In genomic region chr5:67004730-67005350, GRCh38 we compare ENCODE assay signal across 8 cellular contexts.
DNase-seq lines count a peak whose midpoint lies in the region; TF ChIP-seq lines count a peak whose summit lies in the region.

No MANE protein-coding gene starts in this region.

- peak overlapping the region; percentile 76 for H4K8ac ChIP-seq in trophoblast cell (ENCODE audit: low read depth, low read length)

- DNase-seq in SK-N-SH (peak; percentile 15), esophagus muscularis mucosa (ENCODE audit: extremely low spot score) (no peak), trophoblast cell (no peak), NOMO-1 treated with dmso at 0.1 percent for 144 hours (lab: John Stamatoyannopoulos, UW; ENCODE audit: unreplicated experiment) (no peak), cerebellar cortex (ENCODE audit: low spot score) (no peak)
- DNase-seq in activated CD8-positive, alpha-beta memory T cell treated with anti-CD3 and anti-CD28 coated beads for 24 hours: no peak
- DNase-seq in stimulated activated CD4-positive, alpha-beta T cell treated with anti-CD3 and anti-CD28 coated beads, Interleukin-15, amount 100 ng/mL, for 24 hours: no peak

- H3K4me3 ChIP-seq in DOHH2 (ENCODE audit: low read length) (peak overlapping the region; percentile 78), SK-N-SH (ENCODE audit: low read depth in 2 of 2, low read length in 1 of 2) (peak overlapping the region; percentile 60 to 61), esophagus muscularis mucosa (peak overlapping the region; percentile 63 to 70 (median 65)), trophoblast cell (ENCODE audit: low read depth, low read length) (peak overlapping the region; percentile 74)

- H3F3A ChIP-seq in DOHH2 (ENCODE audit: control insufficient read depth, insufficient read depth): peaks cover 6% of the 10 kb centered on the region
- H3F3A ChIP-seq in SK-N-SH (replicated peaks; ENCODE audit: insufficient read depth): peaks cover 11% of the 10 kb centered on the region

- H3K36me3 ChIP-seq in DOHH2 (ENCODE audit: control insufficient read depth, low read length): no peaks in the 10 kb centered on the region
- H3K36me3 ChIP-seq in SK-N-SH (replicated peaks in 1 of 2; ENCODE audit: control insufficient read depth in 1 of 2, insufficient read depth in 2 of 2, low read length in 1 of 2): no peaks in the 10 kb centered on the region
- no peaks in the 10 kb centered on the region for H3K36me3 ChIP-seq in esophagus muscularis mucosa
- no peaks in the 10 kb centered on the region for H3K36me3 ChIP-seq in trophoblast cell (ENCODE audit: control insufficient read depth in 1 of 2, insufficient read depth in 2 of 2, low read length in 2 of 2)

- no peak for TF ChIP-seq EP300 in SK-N-SH (IDR thresholded peaks at IDR 0.05; ENCODE audit: borderline replicate concordance in 1 of 2, low read depth in 1 of 2, low read length in 1 of 2)
- TF ChIP-seq EP300 in esophagus muscularis mucosa (IDR thresholded peaks at IDR 0.05): no peak

- H3K4ac ChIP-seq in trophoblast cell (ENCODE audit: low read depth, low read length): no peak overlapping the region

- POLR2A ChIA-PET in SK-N-SH (lab: Yijun Ruan, JAX): interaction anchor here (0.7 to 1.2 kb wide), 4 partner anchors 15 to 85 kb away, joined by 3 read pairs; no protein-coding TSS in a partner anchor

- peaks cover 9% of the 10 kb centered on the region for H3K79me1 ChIP-seq in trophoblast cell (ENCODE audit: low read length)

- peak overlapping the region; percentile 73 for H3K14ac ChIP-seq in trophoblast cell (ENCODE audit: low read length)

- H2BK120ac ChIP-seq in trophoblast cell (ENCODE audit: insufficient read depth, low read length, poor library complexity): peak overlapping the region; percentile 69

- TF ChIP-seq RAD21 in SK-N-SH (IDR thresholded peaks at IDR 0.05; ENCODE audit: low read length): no peak

- H2AFZ ChIP-seq in SK-N-SH (ENCODE audit: low read depth) (peak overlapping the region; percentile 88), trophoblast cell (ENCODE audit: insufficient read depth, low read length, poor library complexity) (peak overlapping the region; percentile 67)

- H3K23ac ChIP-seq in trophoblast cell (ENCODE audit: low read length): no peak overlapping the region

- H3K4me2 ChIP-seq in DOHH2 (ENCODE audit: low read length) (peak overlapping the region; percentile 61), SK-N-SH (peak overlapping the region; percentile 92), trophoblast cell (ENCODE audit: low read length) (peak overlapping the region; percentile 96)

- H3K9me3 ChIP-seq in DOHH2 (ENCODE audit: control insufficient read depth, insufficient read depth, low read length): no peaks in the 10 kb centered on the region
- H3K9me3 ChIP-seq in SK-N-SH: no peaks in the 10 kb centered on the region
- H3K9me3 ChIP-seq in esophagus muscularis mucosa: no peaks in the 10 kb centered on the region
- H3K9me3 ChIP-seq in trophoblast cell (ENCODE audit: insufficient read depth, low read depth, low read length): no peaks in the 10 kb centered on the region

- H4K91ac ChIP-seq in trophoblast cell (ENCODE audit: low read depth, low read length): peak overlapping the region; percentile 93

- H3K9ac ChIP-seq in SK-N-SH: peak overlapping the region; percentile 44
- peak overlapping the region; percentile 53 for H3K9ac ChIP-seq in trophoblast cell (ENCODE audit: low read length)

- peak overlapping the region; percentile 68 for H3K18ac ChIP-seq in trophoblast cell (ENCODE audit: low read length)

- peak overlapping the region; percentile 18 for H2AK5ac ChIP-seq in trophoblast cell (ENCODE audit: low read length)

- H3K79me2 ChIP-seq in DOHH2 (ENCODE audit: control insufficient read depth, low read length): no peaks in the 10 kb centered on the region
- H3K79me2 ChIP-seq in SK-N-SH (ENCODE audit: insufficient read depth): peaks cover 13% of the 10 kb centered on the region; the same call in 1 of the 2 replicates
- H3K79me2 ChIP-seq in trophoblast cell (ENCODE audit: control insufficient read depth, insufficient read depth, low read length, poor library complexity): peaks cover 2% of the 10 kb centered on the region

- TF ChIP-seq POLR2A in esophagus muscularis mucosa (IDR thresholded peaks at IDR 0.05; ENCODE audit: low read depth): no peak

- 15% methylated on average over 11 of the region's 11 CpGs for WGBS in SK-N-SH (ENCODE audit: low lambda C conversion rate)
- 4% methylated on average over 11 of the region's 11 CpGs for WGBS in esophagus muscularis mucosa
- WGBS in trophoblast cell (ENCODE audit: extremely low coverage, insufficient coverage, insufficient read length): no CpG with 5 or more reads among the region's 11 CpGs

- H2BK12ac ChIP-seq in trophoblast cell (ENCODE audit: low read length): no peak overlapping the region

- peak overlapping the region; percentile 52 for H4K12ac ChIP-seq in trophoblast cell (ENCODE audit: low read depth, low read length)

- TF ChIP-seq CTCF in DOHH2 (IDR thresholded peaks at IDR 0.05; ENCODE audit: low read depth, low read length, poor library complexity, severe bottlenecking): no peak
- TF ChIP-seq CTCF in SK-N-SH (IDR thresholded peaks at IDR 0.05): no peak
- no peak for TF ChIP-seq CTCF in esophagus muscularis mucosa (IDR thresholded peaks at IDR 0.05)

- H3K9me2 ChIP-seq in DOHH2 (replicated peaks; ENCODE audit: control insufficient read depth, low read length): no peaks in the 10 kb centered on the region
- H3K9me2 ChIP-seq in SK-N-SH: no peaks in the 10 kb centered on the region

- intact Hi-C loops in esophagus muscularis mucosa (cut with DNase I): loop anchor here (5.0 kb wide), 3 partner anchors 37 to 92 kb away; no protein-coding TSS in a partner anchor

- H3K4me1 ChIP-seq in DOHH2 (ENCODE audit: control insufficient read depth, low read length): peaks cover 30% of the 10 kb centered on the region
- H3K4me1 ChIP-seq in SK-N-SH (ENCODE audit: control insufficient read depth in 1 of 2, insufficient read depth in 2 of 2, low read depth in 1 of 2, low read length in 1 of 2): peaks cover 7 to 22% of the 10 kb centered on the region in 2 experiments; a peak in 3 of 4 replicates
- H3K4me1 ChIP-seq in esophagus muscularis mucosa: peaks cover 41 to 62% (median 54%) of the 10 kb centered on the region in 4 donors
- peaks cover 0 to 2% of the 10 kb centered on the region in 2 experiments for H3K4me1 ChIP-seq in trophoblast cell (ENCODE audit: control insufficient read depth in 1 of 2, insufficient read depth in 2 of 2, low read length in 2 of 2)

- CTCF ChIA-PET in SK-N-SH (lab: Yijun Ruan, JAX): interaction anchor here (1.0 to 2.0 kb wide), 3 partner anchors 16 to 145 kb away, joined by 5 to 16 read pairs (median 9); no protein-coding TSS in a partner anchor

- H3K27me3 ChIP-seq in DOHH2 (ENCODE audit: control insufficient read depth, low read length) (peaks cover 21% of the 10 kb centered on the region), SK-N-SH (ENCODE audit: insufficient read depth) (no peaks in the 10 kb centered on the region), esophagus muscularis mucosa (no peaks in the 10 kb centered on the region), trophoblast cell (ENCODE audit: insufficient read depth, low read length) (no peaks in the 10 kb centered on the region)

- H3K27ac ChIP-seq in DOHH2 (ENCODE audit: low read depth, low read length) (peak overlapping the region; percentile 43; the same call in 1 of the 2 replicates), SK-N-SH (ENCODE audit: low read depth in 2 of 2, low read length in 1 of 2) (peak overlapping the region; percentile 53 to 96), esophagus muscularis mucosa (replicated peaks in 1 of 4) (peak overlapping the region; percentile 87 to 93 (median 87)), trophoblast cell (ENCODE audit: low read depth, low read length) (peak overlapping the region; percentile 61)

- H2BK5ac ChIP-seq in trophoblast cell (ENCODE audit: low read depth, low read length, poor library complexity): peak overlapping the region; percentile 77

- no peaks in the 10 kb centered on the region for H4K20me1 ChIP-seq in DOHH2 (ENCODE audit: control insufficient read depth, insufficient read depth, low read depth, low read length)
- H4K20me1 ChIP-seq in SK-N-SH (ENCODE audit: insufficient read depth): no peaks in the 10 kb centered on the region

TF ChIP-seq in SK-N-SH, 30 proteins besides CTCF, POLR2A, EP300 and RAD21 (continues in another document):
- TF ChIP-seq PBX3 (IDR thresholded peaks at IDR 0.05): no peak
- no peak for TF ChIP-seq TCF12 (IDR thresholded peaks at IDR 0.05)
- TF ChIP-seq REST (IDR thresholded peaks at IDR 0.05; ENCODE audit: low read depth, low read length): no peak
- no peak for TF ChIP-seq FOSL2 (IDR thresholded peaks at IDR 0.05; ENCODE audit: borderline replicate concordance, low read depth)
